ENCODE assay signal across 14 cellular contexts in the genomic region with DNA sequence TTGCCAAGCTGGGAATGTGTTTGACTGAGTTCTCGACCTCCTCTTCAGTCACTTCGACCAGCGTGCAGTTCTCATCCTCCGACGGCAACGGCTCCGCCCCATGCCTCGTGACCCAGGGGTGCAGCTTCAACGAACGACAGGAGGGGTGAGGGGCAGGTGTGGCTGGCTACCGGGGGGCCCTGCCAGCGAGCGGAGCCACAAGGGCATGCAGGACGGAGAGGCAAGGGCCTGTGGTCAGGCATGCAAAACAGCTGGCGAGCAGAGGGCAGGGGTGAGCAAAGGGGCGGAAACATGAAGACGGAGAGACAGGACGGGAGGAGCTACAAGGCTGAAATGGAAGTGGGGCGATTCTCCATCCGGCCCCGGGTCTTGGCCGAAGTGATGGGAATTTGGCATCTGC. TPM values are rescaled to one million over a fixed set of nuclear protein-coding genes. Genes with fewer than 3 reads are reported as not detected.
DNase-seq lines count a peak whose midpoint lies in the region; ATAC-seq, FAIRE-seq and TF ChIP-seq lines count a peak whose summit lies in the region.
"Had no signal": no experiment of that assay in that cellular context is flagged by ENCODE, and none has a peak within 500 bp of the region (broad histone marks: within the 10 kb centered on the region; RNA-seq: fewer than 3 reads in every experiment).

No MANE protein-coding gene starts in this region.

- no peaks in the 10 kb centered on the region for H3K4me1 Mint-ChIP-seq in glutamatergic neuron (ENCODE audit: low read depth, unreplicated experiment)

- FAIRE-seq in GM12891 (lab: Jason Lieb, UNC): peak; percentile 98

- no peak for TF ChIP-seq POLR2A in GM12891 (IDR thresholded peaks at IDR 0.05; ENCODE audit: low read depth, low read length)

- ATAC-seq in GM19438 (IDR thresholded peaks at IDR 0.05; ENCODE audit: low read depth, unreplicated experiment): peak; percentile 98
- ATAC-seq in HG02852 (IDR thresholded peaks at IDR 0.05; ENCODE audit: unreplicated experiment): peak; percentile 71

- no peak overlapping the region for H3K4me3 Mint-ChIP-seq in glutamatergic neuron (ENCODE audit: unreplicated experiment)

- no peak overlapping the region for H3K27ac Mint-ChIP-seq in glutamatergic neuron (ENCODE audit: unreplicated experiment)

- TF ChIP-seq CTCF in glutamatergic neuron (IDR thresholded peaks at IDR 0.05; ENCODE audit: partially characterized antibody, unreplicated experiment): no peak

- H3K36me3 Mint-ChIP-seq in glutamatergic neuron (ENCODE audit: unreplicated experiment): peaks cover 21% of the 10 kb centered on the region

- DNase-seq in GM12891 (ENCODE audit: insufficient read length, low spot score): peak; percentile 50
- peak; percentile 46 for DNase-seq in NAMALWA (ENCODE audit: low spot score)
- DNase-seq in HUDEP-2 (lab: John Stamatoyannopoulos, UW; ENCODE audit: unreplicated experiment in 76 of 76): no peak
- no peak for DNase-seq in AG20443 (ENCODE audit: low spot score)
- DNase-seq in glutamatergic neuron: no peak
- DNase-seq in activated CD8-positive, alpha-beta memory T cell treated with anti-CD3 and anti-CD28 coated beads, Interleukin-2, amount 50 U/mL, for 48 hours: no peak
- DNase-seq: activated CD4-positive, alpha-beta T cell treated with anti-CD3 and anti-CD28 coated beads for 4 hours; activated gamma-delta T cell treated with Interleukin-2 at 50 U/mL for 16 hours; central memory CD4-positive, alpha-beta T cell; H7; KBM-7; NCI-H2171 had no signal

- H3K9me3 Mint-ChIP-seq in glutamatergic neuron (ENCODE audit: unreplicated experiment): peaks cover 2% of the 10 kb centered on the region

- H3K27me3 Mint-ChIP-seq in glutamatergic neuron (ENCODE audit: unreplicated experiment): peaks cover 5% of the 10 kb centered on the region

TF ChIP-seq in GM12891, 5 proteins besides CTCF, POLR2A, EP300 and RAD21:
- 0 out of 2 replicates have a peak, but pooled peaks have one; percentile 15 for TF ChIP-seq POLR2AphosphoS5 (IDR thresholded peaks at IDR 0.05; ENCODE audit: low read depth, low read length)
- peak; percentile 91 for TF ChIP-seq POU2F2 (IDR thresholded peaks at IDR 0.05; ENCODE audit: low read depth, low read length)
- no peak for TF ChIP-seq SPI1 (IDR thresholded peaks at IDR 0.05; ENCODE audit: low read depth, low read length)

RNA-seq across cellular contexts. Expression of gene P2RX4, which starts 38.7 kb away (rescaled TPM):
- 13.0 TPM for polyA plus RNA-seq in GM12891 (2012; ENCODE audit: low read depth, missing spikeins)
- 3.7 TPM for total RNA-seq in glutamatergic neuron (ENCODE audit: unreplicated experiment)

RNA-seq across cellular contexts. Expression of gene CAMKK2, which starts 47.9 kb away (rescaled TPM):
- polyA plus RNA-seq in GM12891 (2012; ENCODE audit: low read depth, missing spikeins): 14.9 TPM
- total RNA-seq in glutamatergic neuron (ENCODE audit: unreplicated experiment): 50.2 TPM

Comparison
In these comparisons a context has a peak if more than half of its experiments do, and no peak if none do; other contexts are left out.
1. DNase-seq: peak in GM12891 (single experiment) and NAMALWA (single experiment); none in HUDEP-2 (0 of 76), AG20443 (single experiment), glutamatergic neuron (single experiment) and activated CD8-positive, alpha-beta memory T cell treated with anti-CD3 and anti-CD28 coated beads, Interleukin-2, amount 50 U/mL, for 48 hours (single experiment).